Comparison of ENCODE assay signal across 28 cellular contexts in genomic region chr2:118672055-118672454, GRCh38.
"Had no signal": no experiment of that assay in that cellular context is flagged by ENCODE, and none has a peak within 500 bp of the region (broad histone marks: within the 10 kb centered on the region; RNA-seq: fewer than 3 reads in every experiment).

No MANE protein-coding gene starts in this region.

- H3K9me3 Mint-ChIP-seq: natural killer cell treated with Interleukin-12 subunit alpha and Interleukin-12 subunit beta and Interleukin-15 and Interleukin-18, amount 100 ng/mL, for 72 hours; neural crest cell; stimulated activated naive B cell treated with anti-CD40 and anti-IgM and Interleukin-4, amounts not matched to agents 10 μg/mL and 1 μg/mL and 100 μg/mL, for 72 hours; stimulated activated naive CD8-positive, alpha-beta T cell treated with anti-CD3 and anti-CD28 coated beads, Interleukin-15, Interleukin-2, amounts not matched to agents 100 ng/mL and 50 ng/mL, for 24 hours had no signal

- H3K36me3 ChIP-seq: left ventricle myocardium inferior, pancreas, prostate gland, suprapubic skin, thoracic aorta, tibial artery, uterus had no signal

- ATAC-seq: mucosa of descending colon; naive thymus-derived CD4-positive, alpha-beta T cell; natural killer cell treated with Interleukin-12 subunit alpha and Interleukin-12 subunit beta and Interleukin-15 and Interleukin-18, amount 100 ng/mL, for 72 hours; pancreas; right cardiac atrium; sciatic nerve; stimulated activated naive B cell treated with anti-CD40 and anti-IgM and Interleukin-4, amounts not matched to agents 10 μg/mL and 1 μg/mL and 100 μg/mL, for 72 hours had no signal

- H3K36me3 Mint-ChIP-seq: naive thymus-derived CD4-positive, alpha-beta T cell; natural killer cell treated with Interleukin-12 subunit alpha and Interleukin-12 subunit beta and Interleukin-15 and Interleukin-18, amount 100 ng/mL, for 72 hours; stimulated activated naive B cell treated with anti-CD40 and anti-IgM and Interleukin-4, amounts not matched to agents 10 μg/mL and 1 μg/mL and 100 μg/mL, for 72 hours had no signal

- H3K27me3 Mint-ChIP-seq: natural killer cell treated with Interleukin-12 subunit alpha and Interleukin-12 subunit beta and Interleukin-15 and Interleukin-18, amount 100 ng/mL, for 72 hours; stimulated activated naive B cell treated with anti-CD40 and anti-IgM and Interleukin-4, amounts not matched to agents 10 μg/mL and 1 μg/mL and 100 μg/mL, for 72 hours had no signal

- H3K4me1 Mint-ChIP-seq: naive thymus-derived CD4-positive, alpha-beta T cell; stimulated activated naive B cell treated with anti-CD40 and anti-IgM and Interleukin-4, amounts not matched to agents 10 μg/mL and 1 μg/mL and 100 μg/mL, for 72 hours had no signal

- H3K27ac ChIP-seq: left ventricle myocardium inferior, pancreas, prostate gland, skin epidermis, suprapubic skin, thoracic aorta, tibial artery, uterus had no signal

- H3K4me3 ChIP-seq: left ventricle myocardium inferior, lung, mucosa of descending colon, pancreas, prostate gland, skin epidermis, suprapubic skin, thoracic aorta, tibial artery, uterus had no signal

- H3K4me3 Mint-ChIP-seq: naive thymus-derived CD4-positive, alpha-beta T cell; natural killer cell treated with Interleukin-12 subunit alpha and Interleukin-12 subunit beta and Interleukin-15 and Interleukin-18, amount 100 ng/mL, for 72 hours; neural crest cell; stimulated activated naive B cell treated with anti-CD40 and anti-IgM and Interleukin-4, amounts not matched to agents 10 μg/mL and 1 μg/mL and 100 μg/mL, for 72 hours; stimulated activated naive CD8-positive, alpha-beta T cell treated with anti-CD3 and anti-CD28 coated beads, Interleukin-15, Interleukin-2, amounts not matched to agents 100 ng/mL and 50 ng/mL, for 24 hours had no signal

- H3K27me3 ChIP-seq: pancreas, suprapubic skin, tibial artery, uterus had no signal

- H3K4me1 ChIP-seq: pancreas, prostate gland, uterus had no signal

- H3K27ac Mint-ChIP-seq: naive thymus-derived CD4-positive, alpha-beta T cell; natural killer cell treated with Interleukin-12 subunit alpha and Interleukin-12 subunit beta and Interleukin-15 and Interleukin-18, amount 100 ng/mL, for 72 hours; stimulated activated naive B cell treated with anti-CD40 and anti-IgM and Interleukin-4, amounts not matched to agents 10 μg/mL and 1 μg/mL and 100 μg/mL, for 72 hours; stimulated activated naive CD8-positive, alpha-beta T cell treated with anti-CD3 and anti-CD28 coated beads, Interleukin-15, Interleukin-2, amounts not matched to agents 100 ng/mL and 50 ng/mL, for 24 hours had no signal

- DNase-seq: islet precursor cell; left ventricle myocardium inferior; mesendoderm; midbrain; mucosa of descending colon; naive thymus-derived CD4-positive, alpha-beta T cell; nucleus accumbens; pancreas; posterior cingulate gyrus; retina; right cardiac atrium; stimulated activated CD4-positive, alpha-beta T cell treated with anti-CD3 and anti-CD28 coated beads, Interleukin-12 subunit alpha, Interleukin-12 subunit beta, amount 100 ng/mL, for 4 hours; stimulated activated CD4-positive, alpha-beta T cell treated with anti-CD3 and anti-CD28 coated beads, Interleukin-15, amount 100 ng/mL, for 24 hours; stimulated activated CD4-positive, alpha-beta T cell treated with anti-CD3 and anti-CD28 coated beads, Interleukin-2, amount 100 ng/mL, for 24 hours; stimulated activated CD4-positive, alpha-beta T cell treated with anti-CD3 and anti-CD28 coated beads, Interleukin-4, amount 100 ng/mL, for 1 hour; stimulated activated naive B cell treated with anti-CD40 and anti-IgM and Interleukin-4, amounts not matched to agents 10 μg/mL and 1 μg/mL and 100 μg/mL, for 72 hours; tibial artery; trophoblast cell; uterus had no signal

- H3K9me3 ChIP-seq: left ventricle myocardium inferior, mucosa of descending colon, pancreas, prostate gland, suprapubic skin, thoracic aorta, tibial artery, uterus had no signal
